In genomic region chr7:152076324-152076821, GRCh38 we compare ENCODE assay signal across 8 cellular contexts. TPM values are rescaled to one million over a fixed set of nuclear protein-coding genes. Genes with fewer than 3 reads are reported as not detected.
A peak's percentile ranks its signal among the peaks of the same experiment; 100 is the strongest.
DNase-seq lines count a peak whose midpoint lies in the region; ATAC-seq and TF ChIP-seq lines count a peak whose summit lies in the region.

No MANE protein-coding gene starts in this region.

- H3K27ac ChIP-seq in smooth muscle cell (ENCODE audit: low read depth), result no peak overlapping the region

- ATAC-seq in GM21515 (IDR thresholded peaks at IDR 0.05; ENCODE audit: unreplicated experiment), result no peak

- peak; percentile 48 for DNase-seq in activated naive CD4-positive, alpha-beta T cell treated with anti-CD3 and anti-CD28 coated beads for 36 hours
- no peak for DNase-seq in activated naive CD4-positive, alpha-beta T cell treated with Interleukin-2 at 50 U/mL for 16 hours
- DNase-seq in RPMI8226 (peak; percentile 39), glutamatergic neuron (peak; percentile 38), smooth muscle cell (lab: John Stamatoyannopoulos, UW; ENCODE audit: unreplicated experiment) (no peak), AG08395 (ENCODE audit: low spot score) (no peak), NCI-H2196 treated with DMSO at 0.1 percent for 48 hours (lab: John Stamatoyannopoulos, UW; ENCODE audit: unreplicated experiment) (no peak)

- intact Hi-C loops in activated naive CD4-positive, alpha-beta T cell treated with anti-CD3 and anti-CD28 coated beads for 36 hours (cut with micrococcal nuclease), result loop anchor here (1.0 to 2.0 kb wide), 2 partner anchors 51 to 70 kb away; partner anchors contain the start of gene GALNT11

- peaks cover 12% of the 10 kb centered on the region for H3K79me2 ChIP-seq in smooth muscle cell (ENCODE audit: low read depth)

- H3K4me3 Mint-ChIP-seq in activated naive CD4-positive, alpha-beta T cell treated with anti-CD3 and anti-CD28 coated beads for 36 hours, result no peak overlapping the region
- H3K4me3 Mint-ChIP-seq in glutamatergic neuron (ENCODE audit: unreplicated experiment), result no peak overlapping the region

- H2AFZ ChIP-seq in smooth muscle cell (ENCODE audit: low read depth), result no peak overlapping the region

- no peak overlapping the region for H3K9ac ChIP-seq in smooth muscle cell (ENCODE audit: low read depth)

- WGBS in smooth muscle cell (ENCODE audit: low lambda C conversion rate), result 54% methylated on average over 8 of the region's 8 CpGs

- TF ChIP-seq CTCF in glutamatergic neuron (IDR thresholded peaks at IDR 0.05; ENCODE audit: partially characterized antibody, unreplicated experiment) (peak; percentile 82), smooth muscle cell (IDR thresholded peaks at IDR 0.05; ENCODE audit: borderline replicate concordance, insufficient read depth, poor library complexity, severe bottlenecking) (peak; percentile 41)

- no peaks in the 10 kb centered on the region for H3K36me3 Mint-ChIP-seq in activated naive CD4-positive, alpha-beta T cell treated with anti-CD3 and anti-CD28 coated beads for 36 hours (ENCODE audit: low read depth)
- H3K36me3 Mint-ChIP-seq in glutamatergic neuron (ENCODE audit: unreplicated experiment), result no peaks in the 10 kb centered on the region

- no peak overlapping the region for H3K4me2 ChIP-seq in smooth muscle cell

- H3K36me3 ChIP-seq in smooth muscle cell (ENCODE audit: low read depth), result no peaks in the 10 kb centered on the region

- H3K9me3 ChIP-seq in smooth muscle cell (replicated peaks; ENCODE audit: low read depth), result no peaks in the 10 kb centered on the region

- CTCF ChIA-PET in activated naive CD4-positive, alpha-beta T cell treated with anti-CD3 and anti-CD28 coated beads for 36 hours (lab: Charles Lee), result interaction anchor here (0.5 to 1.7 kb wide), 9 partner anchors 15 to 719 kb away, joined by 3 to 4 read pairs (median 3); no protein-coding TSS in a partner anchor

- no peaks in the 10 kb centered on the region for H3K27me3 ChIP-seq in smooth muscle cell (ENCODE audit: low read depth)

- no peaks in the 10 kb centered on the region for H3F3A ChIP-seq in smooth muscle cell (ENCODE audit: low read depth)

- H3K4me1 ChIP-seq in smooth muscle cell (ENCODE audit: low read depth), result peaks cover 36% of the 10 kb centered on the region

- no peaks in the 10 kb centered on the region for H3K9me3 Mint-ChIP-seq in activated naive CD4-positive, alpha-beta T cell treated with anti-CD3 and anti-CD28 coated beads for 36 hours
- H3K9me3 Mint-ChIP-seq in glutamatergic neuron (ENCODE audit: unreplicated experiment), result no peaks in the 10 kb centered on the region

- H3K4me3 ChIP-seq in smooth muscle cell, result no peak overlapping the region

- H3K27me3 Mint-ChIP-seq in activated naive CD4-positive, alpha-beta T cell treated with anti-CD3 and anti-CD28 coated beads for 36 hours (ENCODE audit: low read depth), result no peaks in the 10 kb centered on the region
- no peaks in the 10 kb centered on the region for H3K27me3 Mint-ChIP-seq in glutamatergic neuron (ENCODE audit: unreplicated experiment)

- peaks cover 24% of the 10 kb centered on the region for H4K20me1 ChIP-seq in smooth muscle cell (ENCODE audit: low read depth)

- H3K4me1 Mint-ChIP-seq in activated naive CD4-positive, alpha-beta T cell treated with anti-CD3 and anti-CD28 coated beads for 36 hours (ENCODE audit: low read depth), result peaks cover 26% of the 10 kb centered on the region
- no peaks in the 10 kb centered on the region for H3K4me1 Mint-ChIP-seq in glutamatergic neuron (ENCODE audit: low read depth, unreplicated experiment)

- no peak overlapping the region for H3K27ac Mint-ChIP-seq in activated naive CD4-positive, alpha-beta T cell treated with anti-CD3 and anti-CD28 coated beads for 36 hours
- H3K27ac Mint-ChIP-seq in glutamatergic neuron (ENCODE audit: unreplicated experiment), result no peak overlapping the region

RNA-seq across cellular contexts. Expression of gene GALNT11, which starts 50.9 kb away (rescaled TPM):
- total RNA-seq in activated naive CD4-positive, alpha-beta T cell treated with anti-CD3 and anti-CD28 coated beads for 36 hours, result 10 to 100 TPM; 15.6 to 19.8 TPM
- 32.7 TPM for total RNA-seq in glutamatergic neuron (ENCODE audit: unreplicated experiment)
- total RNA-seq in smooth muscle cell, result 73.6 and 77.2 TPM in 2 replicates
- polyA plus RNA-seq in smooth muscle cell, result 40.4 and 40.8 TPM in 2 replicates

Comparison
In these comparisons a context has a peak if more than half of its experiments do, and no peak if none do; other contexts are left out.
1. DNase-seq: peak in activated naive CD4-positive, alpha-beta T cell treated with anti-CD3 and anti-CD28 coated beads for 36 hours (single experiment), RPMI8226 (single experiment) and glutamatergic neuron (single experiment); none in activated naive CD4-positive, alpha-beta T cell treated with Interleukin-2 at 50 U/mL for 16 hours (single experiment), smooth muscle cell (single experiment), AG08395 (single experiment) and NCI-H2196 treated with DMSO at 0.1 percent for 48 hours (single experiment).